In the genomic region with DNA sequence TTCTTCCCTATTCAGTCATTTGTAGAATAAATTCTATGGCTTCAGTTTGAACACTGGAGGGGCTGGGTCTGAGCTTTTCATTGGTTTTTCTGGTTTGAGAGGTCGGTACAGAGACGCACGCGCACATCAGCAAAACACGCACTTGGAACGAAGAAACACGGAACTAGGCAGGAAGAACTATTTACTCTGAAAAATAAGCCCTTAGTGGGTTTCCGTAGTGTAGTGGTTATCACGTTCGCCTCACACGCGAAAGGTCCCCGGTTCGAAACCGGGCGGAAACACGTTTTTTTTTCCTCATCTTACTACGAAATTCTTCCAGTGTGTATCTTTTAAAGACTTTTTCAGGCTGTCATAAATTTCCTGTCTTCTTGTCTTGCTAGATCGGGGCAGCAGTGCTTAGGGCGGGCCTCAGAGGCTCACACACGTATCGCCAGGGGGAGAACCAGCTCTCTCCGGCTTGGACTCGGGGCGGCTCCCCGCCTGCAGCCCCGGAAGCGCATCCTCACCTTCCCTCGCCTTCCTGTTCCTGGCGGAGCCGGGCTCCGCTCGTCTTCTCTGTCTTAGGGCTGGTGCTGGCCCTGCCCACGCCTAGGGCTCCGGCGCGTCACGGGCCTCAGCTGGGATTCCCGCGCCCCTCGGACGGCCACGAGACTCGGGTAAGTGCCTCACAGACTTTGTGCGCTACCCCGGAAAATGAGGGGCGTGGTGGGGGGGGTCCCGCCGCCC, we compare ENCODE assay signal across 8 cellular contexts. TPM values are rescaled to one million over a fixed set of nuclear protein-coding genes. Genes with fewer than 3 reads are reported as not detected.
DNase-seq lines count a peak whose midpoint lies in the region; ATAC-seq and TF ChIP-seq lines count a peak whose summit lies in the region.

A gene (plus strand): TSS at position 521 of the 726 bp plus-strand sequence. CDS start 6,841 bp downstream, outside the sequence.

- peak within 1 kb of the TSS; percentile 55 for H3K4me3 ChIP-seq in kidney epithelial cell (ENCODE audit: low read depth, low read length)

- TF ChIP-seq CTCF in AG09319 (IDR thresholded peaks at IDR 0.05; ENCODE audit: low read depth, low read length) = peak; percentile 2; the same call in 1 of the 2 replicates
- peak; percentile 5 for TF ChIP-seq CTCF in kidney epithelial cell (IDR thresholded peaks at IDR 0.05; ENCODE audit: insufficient read depth, low read length, poor library complexity, severe bottlenecking)

- H3K27me3 ChIP-seq in kidney epithelial cell (ENCODE audit: control insufficient read depth, insufficient read depth, low read length) = no peaks in the 10 kb centered on the region

- DNase-seq in AG09319 (ENCODE audit: extremely low read depth, low read depth) (peak; percentile 76), NCI-H460 (ENCODE audit: extremely low read depth, low read depth) (peak; percentile 82), kidney epithelial cell (ENCODE audit: low read depth) (no peak)
- peak; percentile 75 to 91 for DNase-seq in central memory CD8-positive, alpha-beta T cell (ENCODE audit: low spot score in 2 of 2)
- DNase-seq in stimulated activated CD4-positive, alpha-beta T cell treated with anti-CD3 and anti-CD28 coated beads, Interleukin-15, amount 100 ng/mL, for 48 hours (ENCODE audit: low read depth in 2 of 2) = peak; percentile 72 to 73

- H3K27ac Mint-ChIP-seq in central memory CD8-positive, alpha-beta T cell (ENCODE audit: low read depth) = peak within 1 kb of the TSS; percentile 98

- H3K4me3 Mint-ChIP-seq in central memory CD8-positive, alpha-beta T cell = peak within 1 kb of the TSS; percentile 95

- peaks cover 50% of the 10 kb centered on the region for H3K36me3 Mint-ChIP-seq in central memory CD8-positive, alpha-beta T cell (ENCODE audit: insufficient read depth)

- H3K9me3 Mint-ChIP-seq in central memory CD8-positive, alpha-beta T cell = no peaks in the 10 kb centered on the region

- ATAC-seq in GM19035 (IDR thresholded peaks at IDR 0.05; ENCODE audit: unreplicated experiment) = peak; percentile 59
- peak; percentile 55 for ATAC-seq in HG03354 (IDR thresholded peaks at IDR 0.05; ENCODE audit: poor library complexity, severe bottlenecking, unreplicated experiment)
- ATAC-seq in activated CD4-positive, CD25-positive, alpha-beta regulatory T cell treated with anti-CD3 and anti-CD28 coated beads, Interleukin-2, amount 50 U/mL, for 24 hours = peak; percentile 61 to 65
- ATAC-seq in central memory CD8-positive, alpha-beta T cell (replicated peaks; ENCODE audit: extremely low read depth, poor library complexity, severe bottlenecking) = peak; percentile 70

- no peaks in the 10 kb centered on the region for H3K36me3 ChIP-seq in kidney epithelial cell (ENCODE audit: control insufficient read depth, insufficient read depth, low read length)

- H3K27me3 Mint-ChIP-seq in central memory CD8-positive, alpha-beta T cell = peaks cover 10% of the 10 kb centered on the region

- H3K4me1 Mint-ChIP-seq in central memory CD8-positive, alpha-beta T cell = peaks cover 70% of the 10 kb centered on the region

RNA-seq across cellular contexts. Expression of the gene that starts here (rescaled TPM):
- 79.8 and 84.3 TPM in 2 replicates for total RNA-seq in NCI-H460 (2014; rRNA removed; shearing (Covaris generic))
- 70.1 and 83.2 TPM in 2 replicates for polyA plus RNA-seq in NCI-H460 (2014; cell fraction: nucleus; rRNA removed)
- total RNA-seq in kidney epithelial cell = 78.1 and 88.5 TPM in 2 replicates
